In the genomic region with DNA sequence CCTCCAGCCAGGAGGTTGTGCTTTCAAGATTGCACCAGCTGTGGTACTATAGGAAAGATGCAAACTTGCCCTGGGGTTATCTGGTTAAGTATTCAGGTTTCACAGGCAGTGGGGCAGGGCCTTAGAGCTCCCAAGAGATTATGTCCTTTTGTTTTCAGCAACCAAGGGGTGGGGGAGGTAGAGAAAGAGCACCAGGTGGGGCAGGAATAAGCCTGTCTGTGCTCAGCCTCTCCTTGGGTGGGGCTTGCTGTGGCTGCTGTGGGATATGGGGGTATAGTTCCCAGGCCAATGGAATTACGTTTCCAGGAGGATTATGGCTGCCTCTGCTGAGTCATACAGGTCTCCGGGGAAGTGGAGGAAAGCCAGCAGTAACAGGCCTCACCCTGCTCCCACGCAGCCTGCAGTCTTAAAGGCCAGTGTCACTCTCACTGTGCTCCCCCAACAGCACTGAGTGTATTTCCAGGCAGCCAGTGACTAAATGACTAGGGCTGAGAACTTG, we compare ENCODE assay signal across 10 cellular contexts.
DNase-seq lines count a peak whose midpoint lies in the region; TF ChIP-seq lines count a peak whose summit lies in the region.
"Had no signal": no experiment of that assay in that cellular context is flagged by ENCODE, and none has a peak within 500 bp of the region (broad histone marks: within the 10 kb centered on the region; RNA-seq: fewer than 3 reads in every experiment).

No MANE protein-coding gene starts in this region.

- H3K4me3 ChIP-seq in kidney epithelial cell (ENCODE audit: low read depth, low read length) (no peak overlapping the region), transverse colon (no peak overlapping the region), spleen (no peak overlapping the region)

- no peaks in the 10 kb centered on the region for H3K9me3 ChIP-seq in transverse colon
- peaks cover 0 to 40% (median 15%) of the 10 kb centered on the region in 8 donors for H3K9me3 ChIP-seq in spleen

- H3K27ac ChIP-seq in transverse colon (no peak overlapping the region), spleen (no peak overlapping the region)

- DNase-seq in Daoy (ENCODE audit: low read depth) (peak; percentile 6), LoVo (ENCODE audit: low spot score) (peak; percentile 58), T1000 (lab: John Stamatoyannopoulos, UW) (peak; percentile 89), kidney epithelial cell (ENCODE audit: low read depth) (peak; percentile 19), HCEC 1CT (no peak), transverse colon (no peak), spleen (no peak)
- no peak for DNase-seq in activated CD8-positive, alpha-beta memory T cell treated with anti-CD3 and anti-CD28 coated beads for 24 hours
- DNase-seq: NCI-H446; stimulated activated naive CD4-positive, alpha-beta T cell had no signal

- intact Hi-C loops in transverse colon (cut with DNase I; ENCODE audit: low total_unique reads) (no loop called here), spleen (cut with DNase I; ENCODE audit: low total_unique reads) (no loop called here)

- no peak for TF ChIP-seq EP300 in transverse colon (IDR thresholded peaks at IDR 0.05; ENCODE audit: low read depth)

- TF ChIP-seq CTCF in kidney epithelial cell (IDR thresholded peaks at IDR 0.05; ENCODE audit: insufficient read depth, low read length, poor library complexity, severe bottlenecking) (no peak), transverse colon (IDR thresholded peaks at IDR 0.05) (no peak), spleen (IDR thresholded peaks at IDR 0.05 in 8 of 11, conservative IDR thresholded peaks at IDR 0.05 in 3 of 11) (no peak)

- 27 to 70% methylated on average over 2 to 3 of the region's 3 CpGs for WGBS in transverse colon (ENCODE audit: low coverage in 1 of 2), 2 donors
- WGBS in spleen, 5 donors, result 59 to 85% (median 70%) methylated on average over 2 to 3 of the region's 3 CpGs

- H3K4me1 ChIP-seq in transverse colon, result no peaks in the 10 kb centered on the region
- H3K4me1 ChIP-seq in spleen, result no peaks in the 10 kb centered on the region

- no peak for TF ChIP-seq POLR2A in transverse colon (IDR thresholded peaks at IDR 0.05)
- TF ChIP-seq POLR2A in spleen (IDR thresholded peaks at IDR 0.05), result no peak

- H3K36me3 ChIP-seq in kidney epithelial cell (ENCODE audit: control insufficient read depth, insufficient read depth, low read length), result no peaks in the 10 kb centered on the region
- no peaks in the 10 kb centered on the region for H3K36me3 ChIP-seq in transverse colon
- H3K36me3 ChIP-seq in spleen, result no peaks in the 10 kb centered on the region

- H3K27me3 ChIP-seq in kidney epithelial cell (ENCODE audit: control insufficient read depth, insufficient read depth, low read length), result no peaks in the 10 kb centered on the region
- H3K27me3 ChIP-seq in transverse colon, result no peaks in the 10 kb centered on the region
- H3K27me3 ChIP-seq in spleen (replicated peaks in 1 of 7), result no peaks in the 10 kb centered on the region

- in situ Hi-C loops in transverse colon (cut with MboI; ENCODE audit: low pct_ligation_motif_present in 1 of 4, low pct_unique_long_range_greater_than_20kb in 1 of 4, low sequenced_read_pairs in 3 of 4), result no loop called here

Comparison
In these comparisons a context has a peak if more than half of its experiments do, and no peak if none do; other contexts are left out.
1. DNase-seq: peak in Daoy (single experiment), LoVo (single experiment), T1000 (single experiment) and kidney epithelial cell (single experiment); none in activated CD8-positive, alpha-beta memory T cell treated with anti-CD3 and anti-CD28 coated beads for 24 hours (single experiment), HCEC 1CT (single experiment), transverse colon (single experiment) and spleen (single experiment).